In genomic region chr1:3649342-3650247, GRCh38 we compare ENCODE assay signal across 1 cellular context.
A peak's percentile ranks its signal among the peaks of the same experiment; 100 is the strongest.
TF ChIP-seq lines count a peak whose summit lies in the region.

A gene with protein sequence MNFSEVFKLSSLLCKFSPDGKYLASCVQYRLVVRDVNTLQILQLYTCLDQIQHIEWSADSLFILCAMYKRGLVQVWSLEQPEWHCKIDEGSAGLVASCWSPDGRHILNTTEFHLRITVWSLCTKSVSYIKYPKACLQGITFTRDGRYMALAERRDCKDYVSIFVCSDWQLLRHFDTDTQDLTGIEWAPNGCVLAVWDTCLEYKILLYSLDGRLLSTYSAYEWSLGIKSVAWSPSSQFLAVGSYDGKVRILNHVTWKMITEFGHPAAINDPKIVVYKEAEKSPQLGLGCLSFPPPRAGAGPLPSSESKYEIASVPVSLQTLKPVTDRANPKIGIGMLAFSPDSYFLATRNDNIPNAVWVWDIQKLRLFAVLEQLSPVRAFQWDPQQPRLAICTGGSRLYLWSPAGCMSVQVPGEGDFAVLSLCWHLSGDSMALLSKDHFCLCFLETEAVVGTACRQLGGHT (minus strand): TSS chr1:3650103. CDS start chr1:3649999, 104 bp downstream.

TF ChIP-seq in GM23338, 12 proteins besides CTCF, POLR2A, EP300 and RAD21 (continued from another document):
- TF ChIP-seq STAT1 (IDR thresholded peaks at IDR 0.05; ENCODE audit: unreplicated experiment) (no peak), ZNF114 (CRISPR knock-in tag; IDR thresholded peaks at IDR 0.05) (no peak), CREB1 (CRISPR knock-in tag; IDR thresholded peaks at IDR 0.05; ENCODE audit: low read depth) (peak; percentile 52; the same call in 1 of the 2 replicates), ETS1 (IDR thresholded peaks at IDR 0.05) (peak; percentile 72; the same call in 1 of the 2 replicates), POLR2AphosphoS5 (IDR thresholded peaks at IDR 0.05; ENCODE audit: low read depth) (peak; percentile 70), EZH2 (IDR thresholded peaks at IDR 0.05; ENCODE audit: low read depth, unreplicated experiment) (no peak)
- TF ChIP-seq, protein P1, sequence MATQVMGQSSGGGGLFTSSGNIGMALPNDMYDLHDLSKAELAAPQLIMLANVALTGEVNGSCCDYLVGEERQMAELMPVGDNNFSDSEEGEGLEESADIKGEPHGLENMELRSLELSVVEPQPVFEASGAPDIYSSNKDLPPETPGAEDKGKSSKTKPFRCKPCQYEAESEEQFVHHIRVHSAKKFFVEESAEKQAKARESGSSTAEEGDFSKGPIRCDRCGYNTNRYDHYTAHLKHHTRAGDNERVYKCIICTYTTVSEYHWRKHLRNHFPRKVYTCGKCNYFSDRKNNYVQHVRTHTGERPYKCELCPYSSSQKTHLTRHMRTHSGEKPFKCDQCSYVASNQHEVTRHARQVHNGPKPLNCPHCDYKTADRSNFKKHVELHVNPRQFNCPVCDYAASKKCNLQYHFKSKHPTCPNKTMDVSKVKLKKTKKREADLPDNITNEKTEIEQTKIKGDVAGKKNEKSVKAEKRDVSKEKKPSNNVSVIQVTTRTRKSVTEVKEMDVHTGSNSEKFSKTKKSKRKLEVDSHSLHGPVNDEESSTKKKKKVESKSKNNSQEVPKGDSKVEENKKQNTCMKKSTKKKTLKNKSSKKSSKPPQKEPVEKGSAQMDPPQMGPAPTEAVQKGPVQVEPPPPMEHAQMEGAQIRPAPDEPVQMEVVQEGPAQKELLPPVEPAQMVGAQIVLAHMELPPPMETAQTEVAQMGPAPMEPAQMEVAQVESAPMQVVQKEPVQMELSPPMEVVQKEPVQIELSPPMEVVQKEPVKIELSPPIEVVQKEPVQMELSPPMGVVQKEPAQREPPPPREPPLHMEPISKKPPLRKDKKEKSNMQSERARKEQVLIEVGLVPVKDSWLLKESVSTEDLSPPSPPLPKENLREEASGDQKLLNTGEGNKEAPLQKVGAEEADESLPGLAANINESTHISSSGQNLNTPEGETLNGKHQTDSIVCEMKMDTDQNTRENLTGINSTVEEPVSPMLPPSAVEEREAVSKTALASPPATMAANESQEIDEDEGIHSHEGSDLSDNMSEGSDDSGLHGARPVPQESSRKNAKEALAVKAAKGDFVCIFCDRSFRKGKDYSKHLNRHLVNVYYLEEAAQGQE (IDR thresholded peaks at IDR 0.05; ENCODE audit: unreplicated experiment), result no peak
